In the genomic region with DNA sequence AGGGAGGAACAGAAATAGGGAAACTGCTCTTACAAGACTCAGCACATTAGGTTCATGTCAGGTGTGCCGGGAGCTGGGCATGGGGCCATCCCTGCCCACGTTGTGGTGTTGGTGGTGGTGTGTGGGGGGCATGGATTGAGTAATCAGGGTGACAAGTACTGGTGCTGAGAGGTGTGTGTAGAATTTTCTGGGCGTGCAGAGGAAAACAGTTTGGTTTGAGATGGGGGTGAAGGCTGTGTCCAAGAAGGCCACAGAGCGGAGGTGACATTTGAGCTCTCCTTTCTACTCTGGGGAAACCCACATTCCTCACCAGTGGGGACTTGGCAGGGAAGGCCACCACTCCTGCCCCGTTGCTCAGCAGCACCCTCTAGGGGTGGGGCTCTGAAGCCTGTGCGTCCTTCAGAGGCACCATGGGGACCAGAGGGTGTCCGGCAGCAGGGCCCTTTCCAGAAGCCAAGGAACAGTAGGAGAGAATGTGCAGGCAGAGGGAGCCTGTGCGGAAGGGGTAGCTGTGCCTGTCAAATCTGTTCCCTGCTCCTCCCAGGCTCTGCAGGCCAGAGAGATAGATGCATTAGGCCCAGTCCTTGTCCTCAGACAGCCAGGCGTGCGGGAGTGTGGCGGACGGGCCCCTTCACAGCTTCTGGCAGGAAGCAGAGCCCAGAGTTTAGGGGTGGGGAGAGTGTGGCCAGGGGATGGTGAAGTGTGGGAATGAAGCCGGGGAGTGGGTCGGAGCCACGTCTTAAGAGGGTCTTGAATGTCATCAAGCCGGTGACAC, we compare ENCODE assay signal across 8 cellular contexts. TPM values are rescaled to one million over a fixed set of nuclear protein-coding genes. Genes with fewer than 3 reads are reported as not detected.
DNase-seq lines count a peak whose midpoint lies in the region; ATAC-seq and TF ChIP-seq lines count a peak whose summit lies in the region.

No MANE protein-coding gene starts in this region.

- no peak for ATAC-seq in heart left ventricle
- peak; percentile 88 to 96 for ATAC-seq in activated T-cell treated with anti-CD3 and anti-CD28 coated beads, Interleukin-2, amount 50 U/mL, for 72 hours (replicated peaks in 1 of 2)
- ATAC-seq in memory B cell (ENCODE audit: low read depth) = peak; percentile 39
- ATAC-seq in GM18907 (IDR thresholded peaks at IDR 0.05; ENCODE audit: unreplicated experiment) = no peak

- H3K4me1 Mint-ChIP-seq in activated T-cell treated with anti-CD3 and anti-CD28 coated beads, Interleukin-2, amount 50 U/mL, for 72 hours (ENCODE audit: low read depth) = peaks cover 39% of the 10 kb centered on the region
- H3K4me1 Mint-ChIP-seq in memory B cell = peaks cover 41% of the 10 kb centered on the region

- TF ChIP-seq CTCF in heart left ventricle (IDR thresholded peaks at IDR 0.05) = peak in 11 of 12 donors; percentile 15 to 47 (median 40)
- TF ChIP-seq CTCF in vagina (IDR thresholded peaks at IDR 0.05) = peak in 1 of 3 experiments; percentile 9

- peak overlapping the region in 4 of 12 donors; percentile 34 to 66 (median 62) for H3K27ac ChIP-seq in heart left ventricle
- peak overlapping the region; percentile 48 for H3K27ac ChIP-seq in vagina

- intact Hi-C loops in heart left ventricle (cut with DNase I) (loop anchor here in 2 of 10 donors (5.0 kb wide), 2 partner anchors 43 to 142 kb away; no protein-coding TSS in a partner anchor), cardiac septum (cut with DNase I) (no loop called here), vagina (cut with DNase I) (no loop called here)

- H3K4me3 ChIP-seq in heart left ventricle (no peak overlapping the region), vagina (no peak overlapping the region)

- peaks cover under 1 to 4% of the 10 kb centered on the region in 2 donors for H3K36me3 Mint-ChIP-seq in activated T-cell treated with anti-CD3 and anti-CD28 coated beads, Interleukin-2, amount 50 U/mL, for 72 hours (ENCODE audit: insufficient read depth in 2 of 2)
- peaks cover 1% of the 10 kb centered on the region for H3K36me3 Mint-ChIP-seq in memory B cell

- H3K27me3 ChIP-seq in heart left ventricle (no peaks in the 10 kb centered on the region), vagina (no peaks in the 10 kb centered on the region)

- TF ChIP-seq POLR2A in heart left ventricle (IDR thresholded peaks at IDR 0.05) (no peak), vagina (IDR thresholded peaks at IDR 0.05) (no peak)

- no peak overlapping the region for H3K4me3 Mint-ChIP-seq in activated T-cell treated with anti-CD3 and anti-CD28 coated beads, Interleukin-2, amount 50 U/mL, for 72 hours
- no peak overlapping the region for H3K4me3 Mint-ChIP-seq in memory B cell

- 83 to 84% (median 84%) methylated on average over 16 of the region's 16 CpGs for WGBS in heart left ventricle, 4 donors

- H3K9me3 Mint-ChIP-seq in activated T-cell treated with anti-CD3 and anti-CD28 coated beads, Interleukin-2, amount 50 U/mL, for 72 hours = no peaks in the 10 kb centered on the region
- H3K9me3 Mint-ChIP-seq in memory B cell = no peaks in the 10 kb centered on the region

- DNase-seq in heart left ventricle (no peak), cardiac septum (ENCODE audit: low spot score) (no peak), memory B cell (ENCODE audit: low spot score in 2 of 2) (no peak), vagina (ENCODE audit: extremely low spot score in 2 of 2) (no peak), A172 (ENCODE audit: low spot score) (no peak), COLO829 (ENCODE audit: low spot score) (no peak)
- peak; percentile 78 to 80 for DNase-seq in activated T-cell treated with anti-CD3 and anti-CD28 coated beads, Interleukin-2, amount 50 U/mL, for 72 hours

- no peaks in the 10 kb centered on the region for H3K36me3 ChIP-seq in heart left ventricle
- H3K36me3 ChIP-seq in vagina = no peaks in the 10 kb centered on the region

- H3K27ac Mint-ChIP-seq in activated T-cell treated with anti-CD3 and anti-CD28 coated beads, Interleukin-2, amount 50 U/mL, for 72 hours = no peak overlapping the region
- peak overlapping the region; percentile 71 for H3K27ac Mint-ChIP-seq in memory B cell

- no peaks in the 10 kb centered on the region for H3K27me3 Mint-ChIP-seq in activated T-cell treated with anti-CD3 and anti-CD28 coated beads, Interleukin-2, amount 50 U/mL, for 72 hours (ENCODE audit: low read depth)
- H3K27me3 Mint-ChIP-seq in memory B cell = no peaks in the 10 kb centered on the region

- H3K9me3 ChIP-seq in heart left ventricle = peaks cover 0 to 6% (median 0%) of the 10 kb centered on the region in 12 donors
- no peaks in the 10 kb centered on the region for H3K9me3 ChIP-seq in vagina

- H3K4me1 ChIP-seq in heart left ventricle (peaks cover 0 to 71% (median 30%) of the 10 kb centered on the region in 12 donors), vagina (peaks cover 73% of the 10 kb centered on the region)

RNA-seq across cellular contexts. Expression of a gene that starts 48.7 kb away (rescaled TPM):
- total RNA-seq in heart left ventricle (10 to 100 TPM; 23.4 to 48.4 (median 38.5) TPM), cardiac septum (56.4 TPM), vagina (80.8 TPM)
- 10 to 100 TPM; 18.1 to 35.3 TPM for polyA plus RNA-seq in heart left ventricle
- 10 to 100 TPM; 26.7 to 30.9 TPM for total RNA-seq in activated T-cell treated with anti-CD3 and anti-CD28 coated beads, Interleukin-2, amount 50 U/mL, for 72 hours
- total RNA-seq in A172 (2014; rRNA removed; shearing (Covaris generic)) = 9.7 and 13.4 TPM in 2 replicates

Comparison
In these comparisons a context has a peak if more than half of its experiments do, and no peak if none do; other contexts are left out.
1. ATAC-seq: peak in activated T-cell treated with anti-CD3 and anti-CD28 coated beads, Interleukin-2, amount 50 U/mL, for 72 hours (2 of 2) and memory B cell (single experiment); none in heart left ventricle (0 of 4) and GM18907 (single experiment).
2. DNase-seq: peak in activated T-cell treated with anti-CD3 and anti-CD28 coated beads, Interleukin-2, amount 50 U/mL, for 72 hours (2 of 2); none in heart left ventricle (0 of 5), cardiac septum (single experiment), memory B cell (0 of 2), vagina (0 of 2), A172 (single experiment) and COLO829 (single experiment).